1 cellular context compared by ENCODE assay signal in the genomic region with DNA sequence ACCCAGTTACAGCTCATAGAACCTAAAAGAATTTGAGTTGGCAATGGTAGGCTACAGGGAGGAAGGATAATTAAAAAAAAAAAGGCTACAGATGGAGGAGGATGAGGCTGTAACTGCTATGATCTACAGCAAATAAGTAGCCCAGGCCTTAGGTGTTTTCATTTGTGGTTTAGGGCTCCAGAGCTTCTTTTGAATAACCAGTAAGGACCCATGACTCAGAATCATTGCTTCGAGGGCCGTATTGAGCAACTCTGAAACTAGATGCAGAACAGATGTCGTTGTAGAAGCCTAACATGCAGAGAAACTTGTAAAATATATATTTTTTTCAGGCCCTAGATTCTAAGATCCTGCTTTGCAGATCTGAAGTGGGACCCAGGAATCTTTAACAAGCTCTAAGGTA.
TF ChIP-seq lines count a peak whose summit lies in the region.

No MANE protein-coding gene starts in this region.

TF ChIP-seq in GM23338, 12 proteins besides CTCF, POLR2A, EP300 and RAD21 (continued from another document):
- no peak for TF ChIP-seq REST (IDR thresholded peaks at IDR 0.05; ENCODE audit: unreplicated experiment)
